12 cellular contexts compared by ENCODE assay signal in genomic region chr18:44599409-44599808, GRCh38.
DNase-seq lines count a peak whose midpoint lies in the region; ATAC-seq and TF ChIP-seq lines count a peak whose summit lies in the region.
"Had no signal": no experiment of that assay in that cellular context is flagged by ENCODE, and none has a peak within 500 bp of the region (broad histone marks: within the 10 kb centered on the region; RNA-seq: fewer than 3 reads in every experiment).

No MANE protein-coding gene starts in this region.

- peak overlapping the region; percentile 67; the same call in 1 of the 2 replicates for H3K27ac ChIP-seq in SK-N-MC
- H3K27ac ChIP-seq: KMS-11 had no signal

- H3K36me3 Mint-ChIP-seq in osteocyte (ENCODE audit: unreplicated experiment): no peaks in the 10 kb centered on the region
- H3K36me3 Mint-ChIP-seq: activated CD4-positive, alpha-beta memory T cell treated with anti-CD3 and anti-CD28 coated beads for 36 hours; memory B cell had no signal

- H3K4me1 Mint-ChIP-seq in osteocyte (ENCODE audit: unreplicated experiment): peaks cover 82% of the 10 kb centered on the region

- TF ChIP-seq CTCF in fibroblast of mammary gland (conservative IDR thresholded peaks at IDR 0.05; ENCODE audit: control insufficient read depth, insufficient read depth, low read depth, low read length) (no peak), osteocyte (IDR thresholded peaks at IDR 0.05) (no peak)

- no peaks in the 10 kb centered on the region for H3K36me3 ChIP-seq in SK-N-MC (ENCODE audit: insufficient read depth, low read length)

- H3K27me3 Mint-ChIP-seq in osteocyte (ENCODE audit: unreplicated experiment): no peaks in the 10 kb centered on the region
- H3K27me3 Mint-ChIP-seq: memory B cell had no signal

- DNase-seq in AG20443 (ENCODE audit: low spot score) (peak; percentile 50), SK-N-MC (ENCODE audit: low read depth, low spot score) (no peak), fibroblast of mammary gland (ENCODE audit: low read depth) (peak; percentile 54), middle frontal gyrus (ENCODE audit: extremely low spot score, low spot score) (peak; percentile 46), NCI-H1417 (lab: John Stamatoyannopoulos, UW) (no peak), osteocyte (ENCODE audit: extremely low spot score, unreplicated experiment) (no peak), NCI-H2029 treated with DMSO at 0.1 percent for 48 hours (lab: John Stamatoyannopoulos, UW) (no peak)
- no peak for DNase-seq in stimulated activated naive CD8-positive, alpha-beta T cell treated with anti-CD3 and anti-CD28 coated beads, Interleukin-15, Interleukin-2, amounts not matched to agents 100 U/mL and 50 U/mL, for 24 hours
- DNase-seq: activated CD4-positive, alpha-beta memory T cell treated with anti-CD3 and anti-CD28 coated beads for 36 hours; NCI-H510A had no signal

- H3K4me3 ChIP-seq in SK-N-MC (peak overlapping the region; percentile 34; the same call in 1 of the 2 replicates), fibroblast of mammary gland (ENCODE audit: control insufficient read depth, low read depth, low read length) (no peak overlapping the region)

- no peak overlapping the region for H3K4me3 Mint-ChIP-seq in osteocyte (ENCODE audit: unreplicated experiment)
- H3K4me3 Mint-ChIP-seq: activated CD4-positive, alpha-beta memory T cell treated with anti-CD3 and anti-CD28 coated beads for 36 hours; memory B cell had no signal

- no peak overlapping the region for H3K9ac ChIP-seq in SK-N-MC (ENCODE audit: insufficient read length)
- H3K9ac ChIP-seq: KMS-11 had no signal

- H3K27ac Mint-ChIP-seq in osteocyte (ENCODE audit: unreplicated experiment): no peak overlapping the region
- H3K27ac Mint-ChIP-seq: activated CD4-positive, alpha-beta memory T cell treated with anti-CD3 and anti-CD28 coated beads for 36 hours; memory B cell had no signal

- ATAC-seq in stimulated activated naive CD8-positive, alpha-beta T cell treated with anti-CD3 and anti-CD28 coated beads, Interleukin-15, Interleukin-2, amounts not matched to agents 100 U/mL and 50 U/mL, for 24 hours: no peak

- no peaks in the 10 kb centered on the region for H3K9me3 ChIP-seq in SK-N-MC (ENCODE audit: low read depth, low read length)

- H3K9me3 Mint-ChIP-seq in osteocyte (ENCODE audit: unreplicated experiment): peaks cover 9% of the 10 kb centered on the region
- H3K9me3 Mint-ChIP-seq: activated CD4-positive, alpha-beta memory T cell treated with anti-CD3 and anti-CD28 coated beads for 36 hours had no signal

Comparison
In these comparisons a context has a peak if more than half of its experiments do, and no peak if none do; other contexts are left out.
1. DNase-seq: peak in AG20443 (single experiment), fibroblast of mammary gland (single experiment) and middle frontal gyrus (single experiment); none in SK-N-MC (single experiment), stimulated activated naive CD8-positive, alpha-beta T cell treated with anti-CD3 and anti-CD28 coated beads, Interleukin-15, Interleukin-2, amounts not matched to agents 100 U/mL and 50 U/mL, for 24 hours (single experiment), NCI-H1417 (0 of 3), osteocyte (single experiment) and NCI-H2029 treated with DMSO at 0.1 percent for 48 hours (single experiment).